ENCODE assay signal across 13 cellular contexts in the genomic region with DNA sequence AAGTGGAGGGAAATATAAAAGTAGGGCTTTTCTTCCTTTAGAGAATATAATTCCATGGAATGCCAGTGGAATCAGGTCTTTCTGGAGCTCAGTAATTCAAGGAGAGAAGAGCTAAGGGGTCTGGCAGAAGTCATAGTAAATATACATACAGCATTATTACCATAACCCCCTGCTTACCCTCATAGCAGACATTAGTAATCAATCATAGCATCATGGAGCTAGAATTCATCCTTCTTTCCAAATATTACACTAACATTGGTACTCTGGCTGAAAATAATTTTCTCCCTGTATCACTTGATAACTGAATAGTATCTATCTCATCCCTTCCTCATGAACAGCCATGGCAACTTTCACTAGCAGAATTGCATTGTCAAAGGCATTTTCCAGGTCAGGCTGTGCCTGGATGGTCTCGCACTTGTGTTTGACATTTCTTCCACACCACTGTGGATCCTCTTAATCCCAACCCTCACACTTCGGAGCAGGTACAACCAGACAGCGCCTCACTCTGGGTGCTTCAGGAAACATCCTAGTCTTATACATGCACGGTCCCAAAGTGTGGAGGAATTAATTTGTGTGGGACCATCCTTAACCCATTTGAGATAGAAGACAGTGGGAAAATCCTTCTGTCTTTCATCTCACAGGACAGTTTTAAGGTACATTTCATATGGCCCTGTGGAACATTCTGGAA.
DNase-seq lines count a peak whose midpoint lies in the region; ATAC-seq, FAIRE-seq and TF ChIP-seq lines count a peak whose summit lies in the region.
"Had no signal": no experiment of that assay in that cellular context is flagged by ENCODE, and none has a peak within 500 bp of the region (broad histone marks: within the 10 kb centered on the region; RNA-seq: fewer than 3 reads in every experiment).

No MANE protein-coding gene starts in this region.

- H3K9me3 Mint-ChIP-seq in stimulated activated memory B cell treated with anti-CD40 and anti-IgM and Interleukin-4, amounts not matched to agents 10 μg/mL and 1 μg/mL and 100 μg/mL, for 72 hours: peaks cover 2% of the 10 kb centered on the region
- H3K9me3 Mint-ChIP-seq: activated naive CD8-positive, alpha-beta T cell treated with anti-CD3 and anti-CD28 coated beads for 36 hours; stimulated activated naive CD8-positive, alpha-beta T cell treated with anti-CD3 and anti-CD28 coated beads, Interleukin-15, amount 100 ng/mL, for 72 hours had no signal

- no peak for DNase-seq in GM12891 (ENCODE audit: insufficient read length, low spot score)
- DNase-seq in Panc1 (ENCODE audit: low read depth, low spot score): no peak
- DNase-seq in fibroblast of mammary gland (ENCODE audit: low read depth): no peak
- no peak for DNase-seq in middle frontal gyrus (ENCODE audit: extremely low spot score, low spot score)
- no peak for DNase-seq in stimulated activated naive CD8-positive, alpha-beta T cell treated with anti-CD3 and anti-CD28 coated beads, Interleukin-15, Interleukin-2, amounts not matched to agents 100 U/mL and 50 U/mL, for 24 hours
- DNase-seq: activated CD8-positive, alpha-beta memory T cell treated with anti-CD3 and anti-CD28 coated beads, Interleukin-2, amount 50 U/mL, for 4 hours; activated naive CD8-positive, alpha-beta T cell treated with anti-CD3 and anti-CD28 coated beads for 36 hours; MV-4-11; NCI-H226; stimulated activated CD4-positive, alpha-beta T cell treated with anti-CD3 and anti-CD28 coated beads, Interleukin-4, amount 100 ng/mL, for 1 hour; stimulated activated naive CD8-positive, alpha-beta T cell treated with anti-CD3 and anti-CD28 coated beads, Interleukin-15, amount 100 ng/mL, for 72 hours had no signal

- H3K4me3 ChIP-seq in Panc1 (ENCODE audit: low read depth in 2 of 2, low read length in 2 of 2) (no peak overlapping the region), fibroblast of mammary gland (ENCODE audit: control insufficient read depth, low read depth, low read length) (no peak overlapping the region)

- H3K36me3 Mint-ChIP-seq in stimulated activated memory B cell treated with anti-CD40 and anti-IgM and Interleukin-4, amounts not matched to agents 10 μg/mL and 1 μg/mL and 100 μg/mL, for 72 hours: no peaks in the 10 kb centered on the region
- H3K36me3 Mint-ChIP-seq: activated naive CD8-positive, alpha-beta T cell treated with anti-CD3 and anti-CD28 coated beads for 36 hours had no signal

- in situ Hi-C loops in Panc1 (cut with HindIII; ENCODE audit: low pct_unique_long_range_greater_than_20kb, low sequenced_read_pairs): no loop called here

- H3K27me3 Mint-ChIP-seq in stimulated activated memory B cell treated with anti-CD40 and anti-IgM and Interleukin-4, amounts not matched to agents 10 μg/mL and 1 μg/mL and 100 μg/mL, for 72 hours: no peaks in the 10 kb centered on the region

- peak overlapping the region; percentile 80 for H3K27ac Mint-ChIP-seq in stimulated activated memory B cell treated with anti-CD40 and anti-IgM and Interleukin-4, amounts not matched to agents 10 μg/mL and 1 μg/mL and 100 μg/mL, for 72 hours
- H3K27ac Mint-ChIP-seq: activated naive CD8-positive, alpha-beta T cell treated with anti-CD3 and anti-CD28 coated beads for 36 hours; stimulated activated naive CD8-positive, alpha-beta T cell treated with anti-CD3 and anti-CD28 coated beads, Interleukin-15, amount 100 ng/mL, for 72 hours had no signal

- H3K4me1 ChIP-seq in Panc1 (ENCODE audit: control insufficient read depth, insufficient read depth, low read length): peaks cover 18% of the 10 kb centered on the region

- POLR2A ChIA-PET in Panc1 (lab: Charles Lee): no interaction called here

- intact Hi-C loops in Panc1 (cut with micrococcal nuclease; ENCODE audit: unreplicated experiment): loop anchor here (5.0 kb wide), 1 partner anchor 273 kb away; no protein-coding TSS in a partner anchor

- TF ChIP-seq CTCF in Panc1 (IDR thresholded peaks at IDR 0.05) (0 out of 2 replicates have a peak, but pooled peaks have one; percentile 7), fibroblast of mammary gland (conservative IDR thresholded peaks at IDR 0.05; ENCODE audit: control insufficient read depth, insufficient read depth, low read depth, low read length) (peak; percentile 12)

- H3K27me3 ChIP-seq in Panc1 (ENCODE audit: control insufficient read depth, insufficient read depth, low read length): no peaks in the 10 kb centered on the region

- H3K36me3 ChIP-seq in Panc1 (ENCODE audit: control insufficient read depth, insufficient read depth, low read length): no peaks in the 10 kb centered on the region

- peaks cover 27% of the 10 kb centered on the region for H3K4me1 Mint-ChIP-seq in stimulated activated memory B cell treated with anti-CD40 and anti-IgM and Interleukin-4, amounts not matched to agents 10 μg/mL and 1 μg/mL and 100 μg/mL, for 72 hours
- H3K4me1 Mint-ChIP-seq: activated naive CD8-positive, alpha-beta T cell treated with anti-CD3 and anti-CD28 coated beads for 36 hours; stimulated activated naive CD8-positive, alpha-beta T cell treated with anti-CD3 and anti-CD28 coated beads, Interleukin-15, amount 100 ng/mL, for 72 hours had no signal

- CTCF ChIA-PET in Panc1 (lab: Charles Lee): no interaction called here

- peak; percentile 65 for FAIRE-seq in GM12891 (lab: Jason Lieb, UNC)

- no peaks in the 10 kb centered on the region for H3K9me3 ChIP-seq in Panc1 (ENCODE audit: control insufficient read depth, insufficient read depth, low read depth, low read length)

- ATAC-seq in Panc1 (no peak), GM21447 (IDR thresholded peaks at IDR 0.05; ENCODE audit: unreplicated experiment) (no peak)
- ATAC-seq in stimulated activated memory B cell treated with anti-CD40 and anti-IgM and Interleukin-4, amounts not matched to agents 10 μg/mL and 1 μg/mL and 100 μg/mL, for 72 hours: no peak
- ATAC-seq in stimulated activated naive CD8-positive, alpha-beta T cell treated with anti-CD3 and anti-CD28 coated beads, Interleukin-15, Interleukin-2, amounts not matched to agents 100 U/mL and 50 U/mL, for 24 hours: no peak
- ATAC-seq: stimulated activated naive CD8-positive, alpha-beta T cell treated with anti-CD3 and anti-CD28 coated beads, Interleukin-15, amount 100 ng/mL, for 72 hours had no signal

- BruUV-seq in Panc1 (replicated peaks; lab: Mats Ljungman, UMichigan): no TSS peak

- H3K27ac ChIP-seq in Panc1 (ENCODE audit: low read length): peak overlapping the region; percentile 82

- no peak overlapping the region for H3K4me3 Mint-ChIP-seq in stimulated activated memory B cell treated with anti-CD40 and anti-IgM and Interleukin-4, amounts not matched to agents 10 μg/mL and 1 μg/mL and 100 μg/mL, for 72 hours
- H3K4me3 Mint-ChIP-seq: activated naive CD8-positive, alpha-beta T cell treated with anti-CD3 and anti-CD28 coated beads for 36 hours; stimulated activated naive CD8-positive, alpha-beta T cell treated with anti-CD3 and anti-CD28 coated beads, Interleukin-15, amount 100 ng/mL, for 72 hours had no signal

- no peak for TF ChIP-seq POLR2A in GM12891 (IDR thresholded peaks at IDR 0.05; ENCODE audit: low read depth, low read length)

TF ChIP-seq in GM12891, 5 proteins besides CTCF, POLR2A, EP300 and RAD21:
- no peak for TF ChIP-seq POLR2AphosphoS5 (IDR thresholded peaks at IDR 0.05; ENCODE audit: low read depth, low read length)
- no peak for TF ChIP-seq POU2F2 (IDR thresholded peaks at IDR 0.05; ENCODE audit: low read depth, low read length)
- no peak for TF ChIP-seq SPI1 (IDR thresholded peaks at IDR 0.05; ENCODE audit: low read depth, low read length)
- no peak for TF ChIP-seq PAX5 (IDR thresholded peaks at IDR 0.05; ENCODE audit: insufficient read depth, low read length, severe bottlenecking)
- no peak for TF ChIP-seq TAF1 (IDR thresholded peaks at IDR 0.05; ENCODE audit: low read depth, low read length)
